7 cellular contexts compared by ENCODE assay signal in genomic region chr12:115240251-115240650, GRCh38.
"Had no signal": no experiment of that assay in that cellular context is flagged by ENCODE, and none has a peak within 500 bp of the region (broad histone marks: within the 10 kb centered on the region; RNA-seq: fewer than 3 reads in every experiment).

No MANE protein-coding gene starts in this region.

- ATAC-seq: GM23338, HCT116 had no signal

- H3K4me3 ChIP-seq: GM23338, HAP-1 had no signal

- H3K9me3 ChIP-seq: HAP-1 had no signal

- H3K36me3 ChIP-seq: HAP-1 had no signal

- H3K4me1 ChIP-seq: HAP-1 had no signal

- H3K4me2 ChIP-seq: GM23338 had no signal

- H3K27ac ChIP-seq: HL-60 had no signal

- H2AFZ ChIP-seq: GM23338 had no signal

- DNase-seq: H7, HFFc6, KG1 had no signal
